Comparison of ENCODE assay signal across 6 cellular contexts in the genomic region with DNA sequence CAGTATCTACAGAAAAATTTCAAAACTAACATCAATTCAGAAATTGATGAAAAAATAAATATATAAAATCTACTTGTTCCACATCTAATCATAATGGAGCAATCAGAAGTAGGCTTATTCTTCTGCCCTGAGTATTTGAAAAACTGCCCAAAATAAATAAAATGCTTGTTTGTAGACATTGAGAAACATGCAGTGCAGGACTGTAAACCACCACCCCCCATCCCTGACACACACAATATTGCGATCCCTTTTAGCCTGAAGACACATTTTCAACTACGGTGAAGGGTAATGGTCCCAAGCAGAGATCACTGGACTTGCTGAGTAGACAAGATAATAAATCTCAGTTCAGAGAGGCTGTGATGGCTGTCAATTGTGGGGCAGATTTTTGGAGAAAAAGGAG.
"Had no signal": no experiment of that assay in that cellular context is flagged by ENCODE, and none has a peak within 500 bp of the region (broad histone marks: within the 10 kb centered on the region; RNA-seq: fewer than 3 reads in every experiment).

No MANE protein-coding gene starts in this region.

- DNase-seq: IMR-90, KBM-7, KG1 had no signal

- FAIRE-seq: HepG2, HTR-8/SVneo, K562 had no signal
